ENCODE assay signal across 8 cellular contexts in the genomic region with DNA sequence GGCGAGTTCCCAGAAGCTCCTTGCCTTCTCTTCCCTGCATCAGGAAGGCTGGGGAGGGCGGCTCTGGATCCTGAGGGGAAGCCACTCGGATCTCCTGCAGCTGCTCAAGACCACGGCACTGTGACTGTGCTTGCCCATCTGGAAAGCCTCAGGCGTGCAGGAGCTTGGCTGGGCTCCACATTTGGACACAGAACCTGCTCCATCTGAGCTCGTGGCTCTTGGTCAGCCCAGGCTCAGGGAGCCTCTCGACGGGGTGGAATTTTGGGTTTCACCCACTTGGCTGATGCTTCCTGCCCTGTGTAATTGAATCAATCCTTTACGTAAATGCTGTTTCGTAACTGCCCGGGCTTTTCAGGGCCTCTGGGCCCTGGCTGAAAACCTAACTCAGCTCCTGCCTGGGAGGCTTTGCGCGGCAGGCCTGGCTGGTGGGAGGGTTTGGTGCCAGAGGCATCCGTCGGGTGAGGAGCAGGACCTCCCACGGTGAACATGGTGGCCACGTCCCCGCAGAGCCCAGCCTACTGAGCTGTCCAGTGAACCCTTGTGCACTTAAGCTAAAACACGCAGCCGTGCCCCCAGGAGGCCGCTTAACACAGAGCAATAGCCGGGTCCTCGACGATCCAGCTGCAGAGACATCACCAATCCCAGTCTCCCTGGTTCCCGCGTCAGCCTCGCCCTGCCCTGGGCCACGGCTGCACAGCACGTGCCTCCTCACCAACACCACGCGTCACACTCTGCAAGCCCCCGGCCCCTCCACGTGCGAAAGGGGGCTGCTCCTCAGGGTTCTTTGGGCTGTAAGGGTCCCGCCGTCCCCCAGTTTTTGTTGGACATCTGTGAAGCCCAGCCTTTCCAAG.
DNase-seq lines count a peak whose midpoint lies in the region; ATAC-seq and TF ChIP-seq lines count a peak whose summit lies in the region.

No MANE protein-coding gene starts in this region.

- peak overlapping the region; percentile 5 for H3K4me3 ChIP-seq in adipocyte (ENCODE audit: low read length)
- no peak overlapping the region for H3K4me3 ChIP-seq in left ventricle myocardium inferior
- no peak overlapping the region for H3K4me3 ChIP-seq in rectal smooth muscle tissue (ENCODE audit: low read length)
- no peak overlapping the region for H3K4me3 ChIP-seq in HAP-1

- no peaks in the 10 kb centered on the region for H3K36me3 ChIP-seq in adipocyte (ENCODE audit: control insufficient read depth, insufficient read depth, low read length, severe bottlenecking)
- no peaks in the 10 kb centered on the region for H3K36me3 ChIP-seq in left ventricle myocardium inferior
- no peaks in the 10 kb centered on the region for H3K36me3 ChIP-seq in rectal smooth muscle tissue (ENCODE audit: control insufficient read depth, insufficient read depth, low read length)
- no peaks in the 10 kb centered on the region for H3K36me3 ChIP-seq in HAP-1 (replicated peaks)

- DNase-seq in Daoy (ENCODE audit: low read depth) = peak; percentile 62
- DNase-seq in adipocyte (ENCODE audit: low read depth) = peak; percentile 39
- peak; percentile 87 for DNase-seq in left ventricle myocardium inferior
- no peak for DNase-seq in HAP-1 (ENCODE audit: low spot score in 2 of 2)
- no peak for DNase-seq in COR-L47 (lab: John Stamatoyannopoulos, UW)

- H3K9ac ChIP-seq in adipocyte (ENCODE audit: low read length) (no peak overlapping the region), rectal smooth muscle tissue (ENCODE audit: low read length) (no peak overlapping the region)

- H3K27ac ChIP-seq in left ventricle myocardium inferior (replicated peaks) (peak overlapping the region; percentile 82), rectal smooth muscle tissue (ENCODE audit: low read depth, low read length) (peak overlapping the region; percentile 82)

- no peak for TF ChIP-seq CTCF in left ventricle myocardium inferior (IDR thresholded peaks at IDR 0.05; ENCODE audit: borderline replicate concordance)

- peaks cover 7% of the 10 kb centered on the region for H3K27me3 ChIP-seq in adipocyte (replicated peaks; ENCODE audit: control insufficient read depth, insufficient read depth, low read length)
- H3K27me3 ChIP-seq in left ventricle myocardium inferior (ENCODE audit: low read depth) = no peaks in the 10 kb centered on the region
- no peaks in the 10 kb centered on the region for H3K27me3 ChIP-seq in rectal smooth muscle tissue (ENCODE audit: control insufficient read depth, insufficient read depth, low read length)
- no peaks in the 10 kb centered on the region for H3K27me3 ChIP-seq in HAP-1 (ENCODE audit: low read depth)

- no peak for ATAC-seq in GM21515 (IDR thresholded peaks at IDR 0.05; ENCODE audit: unreplicated experiment)
- no peak for ATAC-seq in GM18502 (IDR thresholded peaks at IDR 0.05; ENCODE audit: poor library complexity, unreplicated experiment)

- intact Hi-C loops in left ventricle myocardium inferior (cut with micrococcal nuclease) = no loop called here

- in situ Hi-C loops in HAP-1 (cut with MboI; ENCODE audit: low sequenced_read_pairs) = no loop called here

- H3K4me1 ChIP-seq in adipocyte (ENCODE audit: control insufficient read depth, insufficient read depth, low read length) (peaks cover 22% of the 10 kb centered on the region), left ventricle myocardium inferior (peaks cover 37% of the 10 kb centered on the region), rectal smooth muscle tissue (ENCODE audit: control insufficient read depth, insufficient read depth, low read length) (peaks cover 9% of the 10 kb centered on the region), HAP-1 (no peaks in the 10 kb centered on the region)

- H3K9me3 ChIP-seq in adipocyte (ENCODE audit: control insufficient read depth, low read length) = no peaks in the 10 kb centered on the region
- H3K9me3 ChIP-seq in left ventricle myocardium inferior (replicated peaks) = no peaks in the 10 kb centered on the region
- H3K9me3 ChIP-seq in HAP-1 = no peaks in the 10 kb centered on the region

Comparison
In these comparisons a context has a peak if more than half of its experiments do, and no peak if none do; other contexts are left out.
1. DNase-seq: peak in Daoy (single experiment), adipocyte (single experiment) and left ventricle myocardium inferior (single experiment); none in HAP-1 (0 of 2) and COR-L47 (single experiment).